26 cellular contexts compared by ENCODE assay signal in the genomic region with DNA sequence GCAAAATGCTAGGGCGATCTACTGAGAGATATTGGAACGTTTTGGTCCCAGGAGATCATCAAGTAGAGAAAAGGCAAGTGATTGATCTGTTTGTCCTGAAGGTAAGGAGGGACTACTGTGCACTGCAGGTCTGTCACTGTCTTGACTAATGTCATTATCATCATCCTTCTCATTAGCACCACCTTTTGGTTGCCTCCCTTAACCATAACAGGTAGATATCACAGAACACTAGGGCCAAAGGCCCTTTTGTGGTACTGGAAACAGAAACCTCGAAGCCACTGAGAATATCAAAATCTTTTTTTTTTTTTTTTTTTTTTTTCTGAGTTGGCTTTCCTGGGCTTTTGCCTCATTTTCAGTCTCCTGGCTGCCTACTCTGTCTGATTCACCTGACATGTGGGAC.
DNase-seq lines count a peak whose midpoint lies in the region; ATAC-seq and TF ChIP-seq lines count a peak whose summit lies in the region.
"Had no signal": no experiment of that assay in that cellular context is flagged by ENCODE, and none has a peak within 500 bp of the region (broad histone marks: within the 10 kb centered on the region; RNA-seq: fewer than 3 reads in every experiment).

No MANE protein-coding gene starts in this region.

- intact Hi-C loops in natural killer cell (cut with micrococcal nuclease) = no loop called here

- TF ChIP-seq CTCF in GM12864 (IDR thresholded peaks at IDR 0.05; ENCODE audit: low read depth, low read length, missing control alignments) = peak; percentile 3
- no peak for TF ChIP-seq CTCF in RWPE1 (conservative IDR thresholded peaks at IDR 0.05; ENCODE audit: low read depth)
- no peak for TF ChIP-seq CTCF in natural killer cell (IDR thresholded peaks at IDR 0.05)

- peak; percentile 63 for ATAC-seq in GM19395 (IDR thresholded peaks at IDR 0.05; ENCODE audit: unreplicated experiment)
- ATAC-seq in HG03025 (IDR thresholded peaks at IDR 0.05; ENCODE audit: low FRiP score, unreplicated experiment) = peak; percentile 54
- ATAC-seq in natural killer cell = no peak
- ATAC-seq: Panc1; stimulated activated effector memory CD8-positive, alpha-beta T cell treated with anti-CD3 and anti-CD28 coated beads, Interleukin-12 subunit alpha, Interleukin-12 subunit beta, amount 100 ng/mL, for 72 hours had no signal

- DNase-seq in GM12864 (ENCODE audit: low read depth) = no peak
- peak; percentile 9 for DNase-seq in RPMI8226
- DNase-seq in RWPE1 (ENCODE audit: low spot score) = no peak
- DNase-seq in globus pallidus (ENCODE audit: low spot score) = no peak
- DNase-seq in retina = no peak
- DNase-seq in natural killer cell = no peak
- DNase-seq: activated CD4-positive, alpha-beta T cell treated with anti-CD3 and anti-CD28 coated beads for 4 hours; activated naive CD4-positive, alpha-beta T cell treated with anti-CD3 and anti-CD28 coated beads, Interleukin-2, amount 50 U/mL, for 16 hours; activated T-cell treated with anti-CD3 and anti-CD28 coated beads, Interleukin-2, amount 50 U/mL, for 48 hours; glutamatergic neuron; KBM-7; kidney glomerular epithelial cell; NCI-H2029; NCI-H226; stimulated activated CD4-positive, alpha-beta T cell treated with anti-CD3 and anti-CD28 coated beads, Interleukin-2, amount 100 ng/mL, for 24 hours; uterus had no signal

- peaks cover 3 to 5% of the 10 kb centered on the region in 2 donors for H3K9me3 Mint-ChIP-seq in natural killer cell
- H3K9me3 Mint-ChIP-seq: stimulated activated effector memory CD8-positive, alpha-beta T cell treated with anti-CD3 and anti-CD28 coated beads, Interleukin-12 subunit alpha, Interleukin-12 subunit beta, amount 100 ng/mL, for 72 hours had no signal

- peaks cover 0 to 7% of the 10 kb centered on the region in 2 donors for H3K27me3 Mint-ChIP-seq in natural killer cell (ENCODE audit: low read depth in 2 of 2)

- H3K27ac ChIP-seq in RWPE1 = no peak overlapping the region
- H3K27ac ChIP-seq: coronary artery, SJSA1, skin epidermis, suprapubic skin, uterus had no signal

- no peaks in the 10 kb centered on the region for H3K36me3 Mint-ChIP-seq in natural killer cell
- H3K36me3 Mint-ChIP-seq: CD14-positive monocyte; stimulated activated effector memory CD8-positive, alpha-beta T cell treated with anti-CD3 and anti-CD28 coated beads, Interleukin-12 subunit alpha, Interleukin-12 subunit beta, amount 100 ng/mL, for 72 hours had no signal

- POLR2A ChIA-PET in RWPE1 (lab: Yijun Ruan, JAX; ENCODE audit: low non-redundant PET) = no interaction called here

- no peak overlapping the region for H3K27ac Mint-ChIP-seq in natural killer cell
- H3K27ac Mint-ChIP-seq: CD14-positive monocyte; stimulated activated effector memory CD8-positive, alpha-beta T cell treated with anti-CD3 and anti-CD28 coated beads, Interleukin-12 subunit alpha, Interleukin-12 subunit beta, amount 100 ng/mL, for 72 hours had no signal

- H3K4me1 Mint-ChIP-seq in natural killer cell = no peaks in the 10 kb centered on the region
- H3K4me1 Mint-ChIP-seq: CD14-positive monocyte; stimulated activated effector memory CD8-positive, alpha-beta T cell treated with anti-CD3 and anti-CD28 coated beads, Interleukin-12 subunit alpha, Interleukin-12 subunit beta, amount 100 ng/mL, for 72 hours had no signal

- no peak overlapping the region for H3K4me3 ChIP-seq in GM12864 (ENCODE audit: low read depth, low read length)
- H3K4me3 ChIP-seq: coronary artery, lung, SJSA1, skin epidermis, suprapubic skin, uterus had no signal

- CTCF ChIA-PET in RWPE1 (lab: Yijun Ruan, JAX) = interaction anchor here (0.5 kb wide), 1 partner anchor 1088 kb away, joined by 5 read pairs; no protein-coding TSS in a partner anchor

- no peak overlapping the region for H3K4me3 Mint-ChIP-seq in natural killer cell
- H3K4me3 Mint-ChIP-seq: CD14-positive monocyte; stimulated activated effector memory CD8-positive, alpha-beta T cell treated with anti-CD3 and anti-CD28 coated beads, Interleukin-12 subunit alpha, Interleukin-12 subunit beta, amount 100 ng/mL, for 72 hours had no signal

Comparison
In these comparisons a context has a peak if more than half of its experiments do, and no peak if none do; other contexts are left out.
1. ATAC-seq: peak in GM19395 (single experiment) and HG03025 (single experiment); none in natural killer cell (0 of 3).